In the genomic region with DNA sequence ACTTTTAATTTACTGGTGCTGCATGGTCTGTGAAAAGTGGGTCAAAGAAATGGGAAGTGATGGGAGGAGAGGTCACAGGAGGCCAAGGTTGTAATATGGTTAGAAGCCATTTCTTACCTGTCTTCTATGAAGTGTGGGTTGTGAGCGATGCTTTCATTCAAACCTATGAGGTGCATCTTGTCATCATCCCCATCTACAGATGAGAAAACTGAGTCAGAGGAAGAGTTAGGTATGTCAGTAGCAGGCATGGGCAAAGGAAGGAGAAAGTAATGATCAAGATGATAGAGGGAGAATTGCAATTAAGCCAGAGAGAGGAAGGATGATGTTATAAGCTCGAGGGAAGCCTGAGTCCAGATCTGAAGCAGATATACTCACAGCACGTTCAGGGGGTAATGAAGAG, we compare ENCODE assay signal across 2 cellular contexts.
TF ChIP-seq lines count a peak whose summit lies in the region.

No MANE protein-coding gene starts in this region.

TF ChIP-seq in HepG2, 621 proteins besides CTCF, POLR2A, EP300 and RAD21:
- TF ChIP-seq ZBTB38 (CRISPR knock-in tag; IDR thresholded peaks at IDR 0.05): no peak
- TF ChIP-seq CREB1 (IDR thresholded peaks at IDR 0.05): 0 out of 2 replicates have a peak, but pooled peaks have one; percentile 5
- no peak for TF ChIP-seq CREB1 (CRISPR knock-in tag; IDR thresholded peaks at IDR 0.05)

TF ChIP-seq in H1, 55 proteins besides CTCF, POLR2A, EP300 and RAD21:
- no peak for TF ChIP-seq SP4 (IDR thresholded peaks at IDR 0.05; ENCODE audit: low read length)
- no peak for TF ChIP-seq HDAC2 (IDR thresholded peaks at IDR 0.05; ENCODE audit: borderline replicate concordance in 1 of 2, low read depth in 2 of 2, low read length in 2 of 2)
- no peak for TF ChIP-seq SIX5 (IDR thresholded peaks at IDR 0.05; ENCODE audit: low read depth, low read length)
- TF ChIP-seq FOSL1 (IDR thresholded peaks at IDR 0.05; ENCODE audit: insufficient read depth, low read depth, low read length): no peak
- TF ChIP-seq SP1 (IDR thresholded peaks at IDR 0.05; ENCODE audit: low read depth, low read length): no peak
- no peak for TF ChIP-seq RNF2 (IDR thresholded peaks at IDR 0.05; ENCODE audit: borderline replicate concordance, low read depth, low read length, missing control alignments, poor library complexity, severe bottlenecking)
- TF ChIP-seq ZNF274 (IDR thresholded peaks at IDR 0.05; ENCODE audit: borderline replicate concordance, extremely low read depth, low read length): no peak
- TF ChIP-seq GABPA (IDR thresholded peaks at IDR 0.05; ENCODE audit: borderline replicate concordance, insufficient read depth, low read length): no peak
- TF ChIP-seq HDAC6 (IDR thresholded peaks at IDR 0.05; ENCODE audit: low read depth, low read length): no peak
- TF ChIP-seq TEAD4 (IDR thresholded peaks at IDR 0.05; ENCODE audit: low read depth, low read length): no peak
- TF ChIP-seq CBX5 (IDR thresholded peaks at IDR 0.05; ENCODE audit: low read depth, low read length): no peak
- TF ChIP-seq KDM5A (IDR thresholded peaks at IDR 0.05; ENCODE audit: low read length): no peak
- TF ChIP-seq, protein P1, sequence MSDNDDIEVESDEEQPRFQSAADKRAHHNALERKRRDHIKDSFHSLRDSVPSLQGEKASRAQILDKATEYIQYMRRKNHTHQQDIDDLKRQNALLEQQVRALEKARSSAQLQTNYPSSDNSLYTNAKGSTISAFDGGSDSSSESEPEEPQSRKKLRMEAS (IDR thresholded peaks at IDR 0.05): no peak
- TF ChIP-seq JUN (IDR thresholded peaks at IDR 0.05; ENCODE audit: low read depth, low read length): no peak
- TF ChIP-seq TBP (IDR thresholded peaks at IDR 0.05; ENCODE audit: low read depth, low read length): no peak
- no peak for TF ChIP-seq MAFK (IDR thresholded peaks at IDR 0.05; ENCODE audit: low read depth, low read length)
- TF ChIP-seq, protein P2, sequence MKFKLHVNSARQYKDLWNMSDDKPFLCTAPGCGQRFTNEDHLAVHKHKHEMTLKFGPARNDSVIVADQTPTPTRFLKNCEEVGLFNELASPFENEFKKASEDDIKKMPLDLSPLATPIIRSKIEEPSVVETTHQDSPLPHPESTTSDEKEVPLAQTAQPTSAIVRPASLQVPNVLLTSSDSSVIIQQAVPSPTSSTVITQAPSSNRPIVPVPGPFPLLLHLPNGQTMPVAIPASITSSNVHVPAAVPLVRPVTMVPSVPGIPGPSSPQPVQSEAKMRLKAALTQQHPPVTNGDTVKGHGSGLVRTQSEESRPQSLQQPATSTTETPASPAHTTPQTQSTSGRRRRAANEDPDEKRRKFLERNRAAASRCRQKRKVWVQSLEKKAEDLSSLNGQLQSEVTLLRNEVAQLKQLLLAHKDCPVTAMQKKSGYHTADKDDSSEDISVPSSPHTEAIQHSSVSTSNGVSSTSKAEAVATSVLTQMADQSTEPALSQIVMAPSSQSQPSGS (IDR thresholded peaks at IDR 0.05; ENCODE audit: low read length): no peak
